1 cellular context compared by ENCODE assay signal in genomic region chr9:14935917-14936316, GRCh38.
TF ChIP-seq lines count a peak whose summit lies in the region.

No MANE protein-coding gene starts in this region.

TF ChIP-seq in HEK293, 187 proteins besides CTCF, POLR2A, EP300 and RAD21 (continued from another document):
- TF ChIP-seq ZBTB11 (tag by site-specific recombination; conservative IDR thresholded peaks at IDR 0.05; ENCODE audit: low read depth): no peak
- TF ChIP-seq, protein P1, sequence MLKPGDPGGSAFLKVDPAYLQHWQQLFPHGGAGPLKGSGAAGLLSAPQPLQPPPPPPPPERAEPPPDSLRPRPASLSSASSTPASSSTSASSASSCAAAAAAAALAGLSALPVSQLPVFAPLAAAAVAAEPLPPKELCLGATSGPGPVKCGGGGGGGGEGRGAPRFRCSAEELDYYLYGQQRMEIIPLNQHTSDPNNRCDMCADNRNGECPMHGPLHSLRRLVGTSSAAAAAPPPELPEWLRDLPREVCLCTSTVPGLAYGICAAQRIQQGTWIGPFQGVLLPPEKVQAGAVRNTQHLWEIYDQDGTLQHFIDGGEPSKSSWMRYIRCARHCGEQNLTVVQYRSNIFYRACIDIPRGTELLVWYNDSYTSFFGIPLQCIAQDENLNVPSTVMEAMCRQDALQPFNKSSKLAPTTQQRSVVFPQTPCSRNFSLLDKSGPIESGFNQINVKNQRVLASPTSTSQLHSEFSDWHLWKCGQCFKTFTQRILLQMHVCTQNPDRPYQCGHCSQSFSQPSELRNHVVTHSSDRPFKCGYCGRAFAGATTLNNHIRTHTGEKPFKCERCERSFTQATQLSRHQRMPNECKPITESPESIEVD (tag by site-specific recombination; IDR thresholded peaks at IDR 0.05): peak; percentile 72
